Comparison of ENCODE assay signal across 23 cellular contexts in the genomic region with DNA sequence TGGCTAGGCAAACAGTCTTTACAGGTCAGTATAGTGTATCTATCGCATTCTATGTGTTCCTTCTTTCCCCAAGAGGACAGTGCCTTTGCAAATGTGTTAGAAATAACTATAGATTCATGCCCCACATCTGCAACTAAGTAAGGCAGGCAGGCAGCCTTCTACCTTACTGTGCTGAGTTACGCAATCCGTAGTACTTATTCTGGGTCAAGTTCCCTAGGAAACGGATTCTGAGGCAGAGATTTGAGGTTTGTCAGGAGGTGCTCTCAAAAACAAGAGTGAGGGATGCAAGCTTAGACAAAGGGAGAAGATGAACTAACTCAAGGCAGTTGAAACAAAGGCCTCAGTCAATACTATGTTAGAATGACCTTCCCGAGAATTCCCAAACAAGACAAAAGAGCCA. TPM values are rescaled to one million over a fixed set of nuclear protein-coding genes. Genes with fewer than 3 reads are reported as not detected.
DNase-seq lines count a peak whose midpoint lies in the region; ATAC-seq, FAIRE-seq and TF ChIP-seq lines count a peak whose summit lies in the region.
"Had no signal": no experiment of that assay in that cellular context is flagged by ENCODE, and none has a peak within 500 bp of the region (broad histone marks: within the 10 kb centered on the region; RNA-seq: fewer than 3 reads in every experiment).

No MANE protein-coding gene starts in this region.

- H3K79me2 ChIP-seq in GM23248 (ENCODE audit: insufficient read depth) (peaks cover 76% of the 10 kb centered on the region), K562 (ENCODE audit: control insufficient read depth, insufficient read depth, low read length) (no peaks in the 10 kb centered on the region; the same call in 2 of the 3 replicates)

- TF ChIP-seq POLR2A in A549 (IDR thresholded peaks at IDR 0.05; ENCODE audit: low read length): no peak
- no peak for TF ChIP-seq POLR2A in K562 (conservative IDR thresholded peaks at IDR 0.05)

- peaks cover 7% of the 10 kb centered on the region; the same call in 1 of the 2 replicates for H3F3A ChIP-seq in GM23248 (ENCODE audit: insufficient read depth)

- intact Hi-C loops in K562 (cut with micrococcal nuclease): no loop called here

- no peak for TF ChIP-seq CTCF in A549 (IDR thresholded peaks at IDR 0.05)
- TF ChIP-seq CTCF in K562 (IDR thresholded peaks at IDR 0.05 in 2 of 3, conservative IDR thresholded peaks at IDR 0.05 in 1 of 3; ENCODE audit: insufficient read depth in 2 of 3, low read depth in 1 of 3, low read length in 3 of 3): no peak

- H4K20me1 ChIP-seq in GM23248 (ENCODE audit: insufficient read depth): no peaks in the 10 kb centered on the region
- H4K20me1 ChIP-seq in K562 (replicated peaks; ENCODE audit: control insufficient read depth, insufficient read depth, low read length): no peaks in the 10 kb centered on the region

- no peak for FAIRE-seq in A549 (lab: Jason Lieb, UNC)
- no peak for FAIRE-seq in K562 (lab: Jason Lieb, UNC)
- FAIRE-seq: endometrium, TTC549 had no signal

- 93% methylated on average over 5 of the region's 5 CpGs for WGBS in A549 (ENCODE audit: missing lambda C conversion rate)
- 90 to 91% methylated on average over 5 of the region's 5 CpGs for WGBS in GM23248 (ENCODE audit: low coverage in 1 of 2, low lambda C conversion rate in 2 of 2, missing lambda C conversion rate in 2 of 2), 2 experiments
- WGBS in K562 (ENCODE audit: insufficient coverage, low coverage, missing lambda C conversion rate): 91% methylated on average over 5 of the region's 5 CpGs

- no peaks in the 10 kb centered on the region for H3K9me2 ChIP-seq in GM23248 (ENCODE audit: insufficient read depth)

- TF ChIP-seq EP300 in A549 (IDR thresholded peaks at IDR 0.05) (no peak), K562 (IDR thresholded peaks at IDR 0.05; ENCODE audit: low read length) (no peak)

- no peak overlapping the region for H3K27ac ChIP-seq in A549
- H3K27ac ChIP-seq in GM23248: no peak overlapping the region
- H3K27ac ChIP-seq in K562 (ENCODE audit: extremely low read depth, low read depth, low read length): no peak overlapping the region
- H3K27ac ChIP-seq: ascending aorta, neural progenitor cell, prostate gland, spleen, testis had no signal

- ATAC-seq in A549: no peak
- ATAC-seq in K562: no peak
- no peak for ATAC-seq in GM18867 (IDR thresholded peaks at IDR 0.05; ENCODE audit: unreplicated experiment)
- ATAC-seq: left lobe of liver had no signal

- POLR2A ChIA-PET in A549 (lab: Yijun Ruan, JAX) (no interaction called here), K562 (lab: Yijun Ruan, JAX) (interaction anchor here (0.5 kb wide), 1 partner anchor 315 kb away, joined by 3 read pairs; no protein-coding TSS in a partner anchor)

- H2AFZ ChIP-seq in GM23248 (no peak overlapping the region), K562 (ENCODE audit: low read depth, low read length) (no peak overlapping the region)
- H2AFZ ChIP-seq: neural progenitor cell had no signal

- H3K27me3 ChIP-seq in GM23248 (replicated peaks; ENCODE audit: insufficient read depth): no peaks in the 10 kb centered on the region
- H3K27me3 ChIP-seq in K562 (ENCODE audit: control insufficient read depth in 2 of 2, insufficient read depth in 2 of 2, low read length in 2 of 2): no peaks in the 10 kb centered on the region
- H3K27me3 ChIP-seq: ascending aorta, neural progenitor cell, spleen, testis had no signal

- DNase-seq in A549 (ENCODE audit: low read depth in 1 of 2, low spot score in 1 of 2) (no peak), GM23248 (peak; percentile 32), K562 (ENCODE audit: extremely low read depth in 1 of 4, low spot score in 3 of 4) (no peak), iris pigment epithelial cell (ENCODE audit: low read depth) (peak; percentile 55), SKM-1 treated with dmso at 0.1 percent for 144 hours (lab: John Stamatoyannopoulos, UW; ENCODE audit: unreplicated experiment) (no peak), dedifferentiated amniotic fluid mesenchymal stem cell (ENCODE audit: extremely low spot score) (no peak)
- DNase-seq: activated CD4-positive, alpha-beta T cell treated with anti-CD3 and anti-CD28 coated beads for 4 hours; activated CD8-positive, alpha-beta memory T cell treated with anti-CD3 and anti-CD28 coated beads, Interleukin-2, amount 50 U/mL, for 4 hours; activated gamma-delta T cell treated with Interleukin-2 at 50 U/mL for 16 hours; NCI-H1048; NCI-H2029 treated with DMSO at 0.1 percent for 48 hours; NCI-H524; spleen; stimulated activated CD8-positive, alpha-beta memory T cell treated with anti-CD3 and anti-CD28 coated beads, Interleukin-4, amount 100 ng/mL, for 48 hours; SW 1271; testis had no signal

- H3K4me3 ChIP-seq in A549 (no peak overlapping the region), GM23248 (no peak overlapping the region), K562 (no peak overlapping the region)
- H3K4me3 ChIP-seq: ascending aorta, neural progenitor cell, prostate gland, spleen, testis had no signal

- no peak for TF ChIP-seq RAD21 in A549 (conservative IDR thresholded peaks at IDR 0.05 in 1 of 2, IDR thresholded peaks at IDR 0.05 in 1 of 2)
- TF ChIP-seq RAD21 in K562 (CRISPR knock-in tag; conservative IDR thresholded peaks at IDR 0.05 in 1 of 2, IDR thresholded peaks at IDR 0.05 in 1 of 2): no peak

- H3K9me3 ChIP-seq in A549: no peaks in the 10 kb centered on the region
- H3K9me3 ChIP-seq in GM23248 (ENCODE audit: low read depth): no peaks in the 10 kb centered on the region
- H3K9me3 ChIP-seq in K562 (replicated peaks; ENCODE audit: control insufficient read depth, insufficient read depth, low read depth, low read length): no peaks in the 10 kb centered on the region
- H3K9me3 ChIP-seq: ascending aorta, prostate gland, spleen, testis had no signal

- BruUV-seq in K562 (replicated peaks; lab: Mats Ljungman, UMichigan): no TSS peak

- no peak overlapping the region for H3K9ac ChIP-seq in GM23248
- no peak overlapping the region for H3K9ac ChIP-seq in K562 (ENCODE audit: insufficient read depth in 1 of 2, low read depth in 2 of 2, low read length in 2 of 2)
- H3K9ac ChIP-seq: neural progenitor cell had no signal

- H3K9me1 ChIP-seq in K562 (ENCODE audit: control insufficient read depth, insufficient read depth, low read length): no peaks in the 10 kb centered on the region

- in situ Hi-C loops in GM23248 (cut with MboI) (no loop called here), K562 (cut with MboI) (no loop called here)

- CTCF ChIA-PET in A549 (lab: Yijun Ruan, JAX) (interaction anchor here (1.1 to 1.2 kb wide), 3 partner anchors 11 to 61 kb away, joined by 3 read pairs; no protein-coding TSS in a partner anchor), K562 (lab: Yijun Ruan, JAX; ENCODE audit: low intra/inter-chr PET ratio) (no interaction called here)

- H3K4me2 ChIP-seq in A549 (no peak overlapping the region), GM23248 (ENCODE audit: unreplicated experiment) (no peak overlapping the region), K562 (ENCODE audit: insufficient read depth, low read length) (no peak overlapping the region)
- H3K4me2 ChIP-seq: neural progenitor cell had no signal

- H3K4me1 ChIP-seq in A549 (no peaks in the 10 kb centered on the region), GM23248 (ENCODE audit: insufficient read depth) (no peaks in the 10 kb centered on the region), K562 (replicated peaks in 1 of 2; ENCODE audit: control insufficient read depth in 2 of 2, insufficient read depth in 2 of 2, low read length in 2 of 2) (no peaks in the 10 kb centered on the region)
- H3K4me1 ChIP-seq: ascending aorta, neural progenitor cell, prostate gland, testis had no signal

- H3K36me3 ChIP-seq in GM23248 (ENCODE audit: low read depth) (peaks cover 27% of the 10 kb centered on the region), K562 (ENCODE audit: control insufficient read depth, insufficient read depth, low read length) (peaks cover 40% of the 10 kb centered on the region; the same call in 2 of the 3 replicates)
- H3K36me3 ChIP-seq: neural progenitor cell, prostate gland had no signal

TF ChIP-seq in A549, 52 proteins besides CTCF, POLR2A, EP300 and RAD21:
- TF ChIP-seq HDAC2 (IDR thresholded peaks at IDR 0.05): no peak
- TF ChIP-seq CEBPB (IDR thresholded peaks at IDR 0.05): peak; percentile 70 to 91; a peak in 3 of 4 replicates

TF ChIP-seq in K562, 482 proteins besides CTCF, POLR2A, EP300 and RAD21:
- no peak for TF ChIP-seq MXI1 (IDR thresholded peaks at IDR 0.05; ENCODE audit: low read depth, low read length)
- no peak for TF ChIP-seq CEBPG (CRISPR knock-in tag; IDR thresholded peaks at IDR 0.05)
- peak; percentile 20 to 60; a peak in 2 of 4 replicates for TF ChIP-seq CEBPG (tag; conservative IDR thresholded peaks at IDR 0.05 in 1 of 2, IDR thresholded peaks at IDR 0.05 in 1 of 2)
- peak; percentile 86 for TF ChIP-seq CEBPB (tag; IDR thresholded peaks at IDR 0.05)

RNA-seq across cellular contexts. Expression of a gene that starts 12.7 kb away (rescaled TPM):
- 51.7 and 63.3 TPM in 2 replicates for polyA plus RNA-seq in A549 (2011; rRNA removed)
- 29.2 and 33.0 TPM in 2 replicates for polyA plus RNA-seq in A549 (2012; cell fraction: cytosol; rRNA removed)
- 85.9 and 87.2 TPM in 2 replicates for polyA plus RNA-seq in A549 (2012; cell fraction: nucleus; rRNA removed)
- 28.5 to 31.5 TPM (median 29.3 TPM) in 3 replicates for polyA plus RNA-seq in A549 (2017; fragmentation: RNase III; extraction: RNeasy Plus Mini Kit Qiagen cat#74134 plus additional on column Dnase treatment)
- 93.7 and 114 TPM in 2 replicates for polyA minus RNA-seq in A549 (2011; rRNA and poly(A)+ RNA removed)
- total RNA-seq in GM23248 (2014; rRNA removed; shearing (Covaris generic)): 24.2 TPM in 2 replicates
- polyA plus RNA-seq in GM23248 (2016; fragmentation: Nextera tagmentation; extraction: Ambion mirVana): 19.5 and 20.1 TPM in 2 replicates
- 151 and 164 TPM in 2 replicates for total RNA-seq in K562 (2011; cell fraction: chromatin; rRNA removed; ENCODE audit: low replicate concordance)
- total RNA-seq in K562 (2011; cell fraction: nucleolus; rRNA removed): 64.0 and 71.8 TPM in 2 replicates
- total RNA-seq in K562 (2011; cell fraction: nucleoplasm; rRNA removed): 86.6 and 97.9 TPM in 2 replicates
- 9.4 and 10.7 TPM in 2 replicates for total RNA-seq in K562 (2014; rRNA removed)
- total RNA-seq in K562 (2014; rRNA removed; fragmentation: Illumina TruSeq; extraction: Trizol): 11.5 and 13.6 TPM in 2 replicates
- 12.2 and 12.7 TPM in 2 replicates for total RNA-seq in K562 (2015; rRNA removed; fragmentation: Illumina TruSeq; extraction: Trizol)
- 25.6 and 27.6 TPM in 2 replicates for total RNA-seq in K562 (2021)
- polyA plus RNA-seq in K562 (2011; rRNA removed): 11.7 and 16.6 TPM in 2 replicates
- 10.4 and 11.1 TPM in 2 replicates for polyA plus RNA-seq in K562 (2011; cell fraction: cytosol; rRNA removed)
- 97.6 and 134 TPM in 2 replicates for polyA plus RNA-seq in K562 (2011; cell fraction: nucleus; rRNA removed)
- polyA plus RNA-seq in K562 (2012): 13.5 and 14.1 TPM in 2 replicates
- polyA plus RNA-seq in K562 (2014; fragmentation: Illumina TruSeq; extraction: Trizol): 14.3 and 16.8 TPM in 2 replicates
- 1 to 10 TPM; 4.3 to 4.6 TPM for polyA plus RNA-seq in K562 (2014; fragmentation: Nextera tagmentation; extraction: Ambion mirVana)
- 13.0 TPM in 2 replicates for polyA plus RNA-seq in K562 (2014; rRNA removed)
- 35.5 and 36.9 TPM in 2 replicates for polyA minus RNA-seq in K562 (2011; rRNA and poly(A)+ RNA removed)
- 28.7 and 28.9 TPM in 2 replicates for polyA minus RNA-seq in K562 (2011; cell fraction: cytosol; rRNA and poly(A)+ RNA removed)
- 34.3 and 60.0 TPM in 2 replicates for polyA minus RNA-seq in K562 (2011; cell fraction: nucleus; rRNA and poly(A)+ RNA removed)

Comparison
In these comparisons a context has a peak if more than half of its experiments do, and no peak if none do; other contexts are left out.
1. DNase-seq: peak in GM23248 (single experiment) and iris pigment epithelial cell (single experiment); none in A549 (0 of 2), K562 (0 of 4), SKM-1 treated with dmso at 0.1 percent for 144 hours (single experiment) and dedifferentiated amniotic fluid mesenchymal stem cell (single experiment).